11 cellular contexts compared by ENCODE assay signal in the genomic region with DNA sequence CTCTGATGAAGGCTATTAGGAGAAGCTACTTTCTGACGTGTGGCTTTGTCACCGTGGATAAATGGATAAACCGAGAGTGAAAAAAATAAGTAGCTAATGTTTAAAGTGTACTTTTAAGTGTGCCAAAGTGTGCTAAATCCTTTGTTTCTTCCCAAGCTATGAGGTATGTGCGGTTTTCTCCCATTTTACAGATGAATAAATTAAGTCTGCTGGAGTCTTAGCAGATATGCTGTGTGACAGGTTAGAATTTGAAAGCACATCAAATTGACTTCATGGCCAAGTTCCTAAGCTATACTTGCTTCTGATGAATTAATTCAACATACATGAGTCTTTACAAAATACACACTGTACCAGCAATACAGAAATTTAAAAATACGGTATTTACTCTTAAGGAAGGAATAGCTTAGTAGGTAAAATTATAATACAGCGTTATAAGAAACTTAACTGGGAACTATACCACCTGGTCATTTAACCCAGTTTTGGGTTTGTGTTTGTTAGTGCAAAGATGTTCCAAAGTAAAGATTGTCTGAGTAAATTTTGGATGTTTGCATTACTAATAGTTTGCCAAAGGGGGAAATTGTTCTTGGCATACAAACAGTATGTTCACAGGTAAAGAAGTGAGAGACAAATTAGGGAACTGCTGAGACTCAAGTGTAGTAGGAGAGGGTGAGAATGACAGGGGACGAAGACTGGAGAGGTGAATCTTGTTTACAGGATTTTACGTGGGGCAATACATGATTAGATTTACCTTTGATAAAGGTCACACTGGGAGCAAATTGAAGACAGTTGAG. TPM values are rescaled to one million over a fixed set of nuclear protein-coding genes. Genes with fewer than 3 reads are reported as not detected.
DNase-seq lines count a peak whose midpoint lies in the region; ATAC-seq lines count a peak whose summit lies in the region.
"Had no signal": no experiment of that assay in that cellular context is flagged by ENCODE, and none has a peak within 500 bp of the region (broad histone marks: within the 10 kb centered on the region; RNA-seq: fewer than 3 reads in every experiment).

No MANE protein-coding gene starts in this region.

- H3K36me3 ChIP-seq in subcutaneous abdominal adipose tissue (ENCODE audit: control insufficient read depth in 5 of 5, insufficient read depth in 5 of 5, low read length in 5 of 5): no peaks in the 10 kb centered on the region
- H3K36me3 ChIP-seq: Peyer's patch had no signal

- intact Hi-C loops in activated T-helper 1 cell treated with anti-CD3 and anti-CD28 coated beads, Interleukin-12 subunit alpha, Interleukin-12 subunit beta, Interleukin-2, Interleukin-4 antibody, amounts not matched to agents 30 ng/mL and 10 ng/mL and 1 ng/mL, durations not matched to agents 14 hours and 24 hours and 36 hours (cut with micrococcal nuclease): loop anchor here (2.0 to 5.0 kb wide), 5 partner anchors 23 to 718 kb away; partner anchors contain the start of gene RBM45

- peaks cover 0 to 70% (median 58%) of the 10 kb centered on the region in 5 donors for H3K4me1 ChIP-seq in subcutaneous abdominal adipose tissue (ENCODE audit: control insufficient read depth in 5 of 5, insufficient read depth in 5 of 5, low read length in 5 of 5)

- in situ Hi-C loops in KBM-7 (cut with MboI; ENCODE audit: low pct_unique_long_range_greater_than_20kb, low sequenced_read_pairs): no loop called here

- H3K27ac ChIP-seq in subcutaneous abdominal adipose tissue (ENCODE audit: low read depth, low read length): no peak overlapping the region

- peak overlapping the region; percentile 92 for H3K4me3 Mint-ChIP-seq in activated CD8-positive, alpha-beta memory T cell treated with anti-CD3 and anti-CD28 coated beads, Interleukin-2, amount 10 ng/mL, durations not matched to agents 7 days and 5 days
- H3K4me3 Mint-ChIP-seq in activated T-helper 1 cell treated with anti-CD3 and anti-CD28 coated beads, Interleukin-12 subunit alpha, Interleukin-12 subunit beta, Interleukin-2, Interleukin-4 antibody, amounts not matched to agents 30 ng/mL and 10 ng/mL and 1 ng/mL, durations not matched to agents 14 hours and 24 hours and 36 hours: peak overlapping the region; percentile 90
- peak overlapping the region; percentile 89 to 96 (median 91) for H3K4me3 Mint-ChIP-seq in immature natural killer cell

- H3K27me3 ChIP-seq in subcutaneous abdominal adipose tissue (ENCODE audit: control insufficient read depth in 5 of 5, insufficient read depth in 4 of 5, low read length in 5 of 5): no peaks in the 10 kb centered on the region
- H3K27me3 ChIP-seq: Peyer's patch had no signal

- no peak for ATAC-seq in activated CD8-positive, alpha-beta memory T cell treated with anti-CD3 and anti-CD28 coated beads, Interleukin-2, amount 10 ng/mL, durations not matched to agents 7 days and 5 days

- H3K9me3 ChIP-seq in subcutaneous abdominal adipose tissue (ENCODE audit: control insufficient read depth in 5 of 5, low read length in 5 of 5): no peaks in the 10 kb centered on the region
- H3K9me3 ChIP-seq: Peyer's patch had no signal

- H3K4me3 ChIP-seq in subcutaneous abdominal adipose tissue (ENCODE audit: low read depth in 1 of 5, low read length in 5 of 5): peak overlapping the region; percentile 85 to 94 (median 90)

- H3K9ac ChIP-seq in subcutaneous abdominal adipose tissue (ENCODE audit: low read length in 5 of 5): peak overlapping the region in 3 of 5 donors; percentile 89 to 91 (median 89)

- peaks cover 26% of the 10 kb centered on the region for H3K36me3 Mint-ChIP-seq in activated CD8-positive, alpha-beta memory T cell treated with anti-CD3 and anti-CD28 coated beads, Interleukin-2, amount 10 ng/mL, durations not matched to agents 7 days and 5 days
- H3K36me3 Mint-ChIP-seq in activated T-helper 1 cell treated with anti-CD3 and anti-CD28 coated beads, Interleukin-12 subunit alpha, Interleukin-12 subunit beta, Interleukin-2, Interleukin-4 antibody, amounts not matched to agents 30 ng/mL and 10 ng/mL and 1 ng/mL, durations not matched to agents 14 hours and 24 hours and 36 hours (ENCODE audit: low read depth): peaks cover 34% of the 10 kb centered on the region
- H3K36me3 Mint-ChIP-seq in immature natural killer cell: no peaks in the 10 kb centered on the region

- DNase-seq in activated CD8-positive, alpha-beta memory T cell treated with anti-CD3 and anti-CD28 coated beads, Interleukin-2, amount 10 ng/mL, durations not matched to agents 7 days and 5 days: no peak
- DNase-seq in activated CD8-positive, alpha-beta memory T cell treated with anti-CD3 and anti-CD28 coated beads, Interleukin-2, amount 50 U/mL, for 48 hours: no peak
- DNase-seq in activated T-helper 1 cell treated with anti-CD3 and anti-CD28 coated beads, Interleukin-12 subunit alpha, Interleukin-12 subunit beta, Interleukin-2, Interleukin-4 antibody, amounts not matched to agents 30 ng/mL and 10 ng/mL and 1 ng/mL, durations not matched to agents 14 hours and 24 hours and 36 hours (ENCODE audit: low spot score): no peak
- DNase-seq in immature natural killer cell (no peak), D341Med (ENCODE audit: low spot score) (no peak), KBM-7 (no peak), SK-N-DZ (ENCODE audit: low spot score) (no peak)
- DNase-seq: cortex of kidney; Peyer's patch; stimulated activated CD4-positive, alpha-beta T cell treated with anti-CD3 and anti-CD28 coated beads, Interleukin-2, amount 100 ng/mL, for 48 hours had no signal

- peaks cover 64% of the 10 kb centered on the region for H3K4me1 Mint-ChIP-seq in activated CD8-positive, alpha-beta memory T cell treated with anti-CD3 and anti-CD28 coated beads, Interleukin-2, amount 10 ng/mL, durations not matched to agents 7 days and 5 days
- peaks cover 69% of the 10 kb centered on the region for H3K4me1 Mint-ChIP-seq in activated T-helper 1 cell treated with anti-CD3 and anti-CD28 coated beads, Interleukin-12 subunit alpha, Interleukin-12 subunit beta, Interleukin-2, Interleukin-4 antibody, amounts not matched to agents 30 ng/mL and 10 ng/mL and 1 ng/mL, durations not matched to agents 14 hours and 24 hours and 36 hours (ENCODE audit: low read depth)
- H3K4me1 Mint-ChIP-seq in immature natural killer cell: peaks cover 55 to 73% of the 10 kb centered on the region in 2 donors

- CTCF ChIA-PET in activated CD8-positive, alpha-beta memory T cell treated with anti-CD3 and anti-CD28 coated beads, Interleukin-2, amount 10 ng/mL, durations not matched to agents 7 days and 5 days (lab: Charles Lee): interaction anchor here (0.6 to 4.0 kb wide), 7 partner anchors 11 to 246 kb away, joined by 3 to 16 read pairs (median 4); no protein-coding TSS in a partner anchor

- H3K27ac Mint-ChIP-seq in activated CD8-positive, alpha-beta memory T cell treated with anti-CD3 and anti-CD28 coated beads, Interleukin-2, amount 10 ng/mL, durations not matched to agents 7 days and 5 days: peak overlapping the region; percentile 88
- H3K27ac Mint-ChIP-seq in activated T-helper 1 cell treated with anti-CD3 and anti-CD28 coated beads, Interleukin-12 subunit alpha, Interleukin-12 subunit beta, Interleukin-2, Interleukin-4 antibody, amounts not matched to agents 30 ng/mL and 10 ng/mL and 1 ng/mL, durations not matched to agents 14 hours and 24 hours and 36 hours: no peak overlapping the region
- H3K27ac Mint-ChIP-seq in immature natural killer cell: peak overlapping the region in 5 of 6 donors; percentile 79 to 94 (median 87)

- H3K9me3 Mint-ChIP-seq in activated CD8-positive, alpha-beta memory T cell treated with anti-CD3 and anti-CD28 coated beads, Interleukin-2, amount 10 ng/mL, durations not matched to agents 7 days and 5 days (ENCODE audit: low read depth): no peaks in the 10 kb centered on the region
- H3K9me3 Mint-ChIP-seq in activated T-helper 1 cell treated with anti-CD3 and anti-CD28 coated beads, Interleukin-12 subunit alpha, Interleukin-12 subunit beta, Interleukin-2, Interleukin-4 antibody, amounts not matched to agents 30 ng/mL and 10 ng/mL and 1 ng/mL, durations not matched to agents 14 hours and 24 hours and 36 hours: no peaks in the 10 kb centered on the region
- H3K9me3 Mint-ChIP-seq in immature natural killer cell: no peaks in the 10 kb centered on the region

- no peaks in the 10 kb centered on the region for H3K27me3 Mint-ChIP-seq in activated CD8-positive, alpha-beta memory T cell treated with anti-CD3 and anti-CD28 coated beads, Interleukin-2, amount 10 ng/mL, durations not matched to agents 7 days and 5 days
- no peaks in the 10 kb centered on the region for H3K27me3 Mint-ChIP-seq in activated T-helper 1 cell treated with anti-CD3 and anti-CD28 coated beads, Interleukin-12 subunit alpha, Interleukin-12 subunit beta, Interleukin-2, Interleukin-4 antibody, amounts not matched to agents 30 ng/mL and 10 ng/mL and 1 ng/mL, durations not matched to agents 14 hours and 24 hours and 36 hours (ENCODE audit: insufficient read depth)
- H3K27me3 Mint-ChIP-seq in immature natural killer cell (ENCODE audit: low read depth in 3 of 3): peaks cover 0 to 6% (median 3%) of the 10 kb centered on the region in 3 donors

RNA-seq across cellular contexts. Expression of gene AGPS, which starts 1.4 kb away (rescaled TPM):
- total RNA-seq in activated CD8-positive, alpha-beta memory T cell treated with anti-CD3 and anti-CD28 coated beads, Interleukin-2, amount 10 ng/mL, durations not matched to agents 7 days and 5 days: 10 to 100 TPM; 58.5 to 60.9 TPM
- total RNA-seq in activated T-helper 1 cell treated with anti-CD3 and anti-CD28 coated beads, Interleukin-12 subunit alpha, Interleukin-12 subunit beta, Interleukin-2, Interleukin-4 antibody, amounts not matched to agents 30 ng/mL and 10 ng/mL and 1 ng/mL, durations not matched to agents 14 hours and 24 hours and 36 hours: 70.1 and 71.8 TPM in 2 replicates
- 10 to 100 TPM; 16.1 to 27.2 (median 18.0) TPM for polyA plus RNA-seq in immature natural killer cell
- 24.5 and 27.1 TPM in 2 replicates for polyA plus RNA-seq in SK-N-DZ (2014; cell fraction: cytosol; rRNA removed)
- 43.3 and 91.5 TPM in 2 replicates for polyA plus RNA-seq in SK-N-DZ (2014; cell fraction: nucleus; rRNA removed)
